ENCODE assay signal across 16 cellular contexts in the genomic region with DNA sequence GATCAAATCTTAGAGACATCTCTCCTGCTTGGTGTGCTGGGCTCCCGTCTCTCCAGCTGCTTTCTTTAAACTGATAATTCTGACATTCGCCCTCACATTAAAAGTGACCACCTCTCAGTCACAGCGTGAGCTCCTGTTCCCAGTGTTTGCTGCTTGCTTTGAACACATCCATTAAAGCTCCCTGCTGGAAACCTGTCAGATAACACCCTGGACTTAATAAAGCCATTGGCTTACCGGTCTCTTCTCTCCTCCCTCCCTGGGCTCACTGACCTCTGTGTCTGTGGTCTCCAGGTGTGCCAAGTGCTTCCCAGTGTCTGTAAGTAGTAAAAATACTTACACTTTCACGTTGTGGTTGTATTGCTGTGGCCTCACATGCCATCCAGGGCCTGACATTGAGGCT. TPM values are rescaled to one million over a fixed set of nuclear protein-coding genes. Genes with fewer than 3 reads are reported as not detected.
"Had no signal": no experiment of that assay in that cellular context is flagged by ENCODE, and none has a peak within 500 bp of the region (broad histone marks: within the 10 kb centered on the region; RNA-seq: fewer than 3 reads in every experiment).

No MANE protein-coding gene starts in this region.

RNA-seq across cellular contexts. Expression of gene PSG1, which starts 2.5 kb away (rescaled TPM):
- total RNA-seq: activated CD4-positive, alpha-beta memory T cell treated with anti-CD3 and anti-CD28 coated beads, Interleukin-2, amount 10 ng/mL, durations not matched to agents 7 days and 5 days; activated CD4-positive, alpha-beta T cell treated with anti-CD3 and anti-CD28 coated beads for 36 hours; activated CD4-positive, alpha-beta T cell treated with anti-CD3 and anti-CD28 coated beads, Interleukin-2, amount 10 ng/mL, durations not matched to agents 7 days and 5 days; activated CD8-positive, alpha-beta memory T cell treated with anti-CD3 and anti-CD28 coated beads, Interleukin-2, amount 10 ng/mL, durations not matched to agents 7 days and 5 days; activated CD8-positive, alpha-beta T cell treated with anti-CD3 and anti-CD28 coated beads, Interleukin-2, amount 10 ng/mL, durations not matched to agents 7 days and 5 days; activated naive CD8-positive, alpha-beta T cell treated with anti-CD3 and anti-CD28 coated beads, Interleukin-2, amount 10 ng/mL, durations not matched to agents 7 days and 5 days; activated T-helper 2 cell treated with anti-CD3 and anti-CD28 coated beads, Interferon-gamma antibody, Interleukin-2, Interleukin-4, amounts not matched to agents 10 μg/mL and 5 μg/mL and 100 μg/mL, durations not matched to agents 14 hours and 24 hours and 36 hours; ascending aorta; bronchial epithelial cell; cardiac muscle cell; T-helper 1 cell treated with Interleukin-12 subunit alpha and Interleukin-12 subunit beta and Interleukin-4 antibody, amounts not matched to agents 30 ng/mL and 1 ng/mL, for 36 hours; T-helper 2 cell treated with Interferon-gamma antibody and Interleukin-4, amounts not matched to agents 100 ng/mL and 5 ng/mL, for 36 hours; WTC11 had no signal
- polyA plus RNA-seq: adipose tissue, cardiac muscle cell had no signal

RNA-seq across cellular contexts. Expression of gene PSG6, which starts 35.7 kb away (rescaled TPM):
- total RNA-seq: activated CD4-positive, alpha-beta memory T cell treated with anti-CD3 and anti-CD28 coated beads, Interleukin-2, amount 10 ng/mL, durations not matched to agents 7 days and 5 days; activated CD4-positive, alpha-beta T cell treated with anti-CD3 and anti-CD28 coated beads for 36 hours; activated CD4-positive, alpha-beta T cell treated with anti-CD3 and anti-CD28 coated beads, Interleukin-2, amount 10 ng/mL, durations not matched to agents 7 days and 5 days; activated CD8-positive, alpha-beta memory T cell treated with anti-CD3 and anti-CD28 coated beads, Interleukin-2, amount 10 ng/mL, durations not matched to agents 7 days and 5 days; activated CD8-positive, alpha-beta T cell treated with anti-CD3 and anti-CD28 coated beads, Interleukin-2, amount 10 ng/mL, durations not matched to agents 7 days and 5 days; activated naive CD8-positive, alpha-beta T cell treated with anti-CD3 and anti-CD28 coated beads, Interleukin-2, amount 10 ng/mL, durations not matched to agents 7 days and 5 days; activated T-helper 2 cell treated with anti-CD3 and anti-CD28 coated beads, Interferon-gamma antibody, Interleukin-2, Interleukin-4, amounts not matched to agents 10 μg/mL and 5 μg/mL and 100 μg/mL, durations not matched to agents 14 hours and 24 hours and 36 hours; ascending aorta; bronchial epithelial cell; cardiac muscle cell; cerebellum; T-helper 1 cell treated with Interleukin-12 subunit alpha and Interleukin-12 subunit beta and Interleukin-4 antibody, amounts not matched to agents 30 ng/mL and 1 ng/mL, for 36 hours; T-helper 17 cell; T-helper 2 cell treated with Interferon-gamma antibody and Interleukin-4, amounts not matched to agents 100 ng/mL and 5 ng/mL, for 36 hours; WTC11 had no signal
- polyA plus RNA-seq: adipose tissue, cardiac muscle cell had no signal

RNA-seq across cellular contexts. Expression of gene PSG7, which starts 55.0 kb away (rescaled TPM):
- total RNA-seq: activated CD4-positive, alpha-beta memory T cell treated with anti-CD3 and anti-CD28 coated beads, Interleukin-2, amount 10 ng/mL, durations not matched to agents 7 days and 5 days; activated CD4-positive, alpha-beta T cell treated with anti-CD3 and anti-CD28 coated beads for 36 hours; activated CD4-positive, alpha-beta T cell treated with anti-CD3 and anti-CD28 coated beads, Interleukin-2, amount 10 ng/mL, durations not matched to agents 7 days and 5 days; activated CD8-positive, alpha-beta memory T cell treated with anti-CD3 and anti-CD28 coated beads, Interleukin-2, amount 10 ng/mL, durations not matched to agents 7 days and 5 days; activated CD8-positive, alpha-beta T cell treated with anti-CD3 and anti-CD28 coated beads, Interleukin-2, amount 10 ng/mL, durations not matched to agents 7 days and 5 days; activated naive CD8-positive, alpha-beta T cell treated with anti-CD3 and anti-CD28 coated beads, Interleukin-2, amount 10 ng/mL, durations not matched to agents 7 days and 5 days; activated T-helper 2 cell treated with anti-CD3 and anti-CD28 coated beads, Interferon-gamma antibody, Interleukin-2, Interleukin-4, amounts not matched to agents 10 μg/mL and 5 μg/mL and 100 μg/mL, durations not matched to agents 14 hours and 24 hours and 36 hours; ascending aorta; bronchial epithelial cell; cardiac muscle cell; cerebellum; T-helper 1 cell treated with Interleukin-12 subunit alpha and Interleukin-12 subunit beta and Interleukin-4 antibody, amounts not matched to agents 30 ng/mL and 1 ng/mL, for 36 hours; T-helper 17 cell; T-helper 2 cell treated with Interferon-gamma antibody and Interleukin-4, amounts not matched to agents 100 ng/mL and 5 ng/mL, for 36 hours; WTC11 had no signal
- polyA plus RNA-seq: adipose tissue, cardiac muscle cell had no signal
